ENCODE assay signal across 8 cellular contexts in genomic region chr3:69120879-69121464, GRCh38. TPM values are rescaled to one million over a fixed set of nuclear protein-coding genes. Genes with fewer than 3 reads are reported as not detected.
DNase-seq lines count a peak whose midpoint lies in the region; ATAC-seq, FAIRE-seq and TF ChIP-seq lines count a peak whose summit lies in the region.

No MANE protein-coding gene starts in this region.

- H3K36me3 ChIP-seq in bronchial epithelial cell (ENCODE audit: control insufficient read depth, insufficient read depth, low read length): no peaks in the 10 kb centered on the region

- peak; percentile 79 for ATAC-seq in HG02840 (IDR thresholded peaks at IDR 0.05; ENCODE audit: low FRiP score, unreplicated experiment)

- FAIRE-seq in bronchial epithelial cell (lab: Jason Lieb, UNC): no peak

- TF ChIP-seq CTCF in WI38 (IDR thresholded peaks at IDR 0.05; ENCODE audit: low read depth, low read length) (peak; percentile 91), bronchial epithelial cell (IDR thresholded peaks at IDR 0.05; ENCODE audit: insufficient read depth, low read length, severe bottlenecking) (peak; percentile 86)

- peak; percentile 68 for DNase-seq in NCI-H345 (lab: John Stamatoyannopoulos, UW)
- no peak for DNase-seq in NCI-H345 treated with DMSO at 0.1 percent for 48 hours (lab: John Stamatoyannopoulos, UW; ENCODE audit: unreplicated experiment)
- DNase-seq in NCI-H2107 (lab: John Stamatoyannopoulos, UW): peak; percentile 12
- peak; percentile 85 for DNase-seq in bronchial epithelial cell (ENCODE audit: low read depth)
- peak; percentile 90 for DNase-seq in left kidney (ENCODE audit: low read depth, low spot score)
- peak; percentile 78 for DNase-seq in stimulated activated CD4-positive, alpha-beta T cell treated with anti-CD3 and anti-CD28 coated beads, Interleukin-4, amount 100 ng/mL, for 48 hours (ENCODE audit: low read depth in 2 of 2)

- no peak overlapping the region for H3K4me3 ChIP-seq in WI38 (ENCODE audit: low read depth, low read length)
- no peak overlapping the region for H3K4me3 ChIP-seq in bronchial epithelial cell (ENCODE audit: low read depth, low read length)

- no peaks in the 10 kb centered on the region for H3K27me3 ChIP-seq in bronchial epithelial cell (ENCODE audit: control insufficient read depth, insufficient read depth, low read length)

RNA-seq across cellular contexts. Expression of gene LMOD3, which starts 1.4 kb away (rescaled TPM):
- not detected in 2 replicates for total RNA-seq in bronchial epithelial cell

RNA-seq across cellular contexts. Expression of gene ARL6IP5, which starts 36.2 kb away (rescaled TPM):
- 37.6 and 39.3 TPM in 2 replicates for total RNA-seq in bronchial epithelial cell

RNA-seq across cellular contexts. Expression of gene UBA3, which starts 40.8 kb away (rescaled TPM):
- total RNA-seq in bronchial epithelial cell: 46.6 and 58.2 TPM in 2 replicates
